Comparison of ENCODE assay signal across 8 cellular contexts in genomic region chr19:38900220-38900629, GRCh38. TPM values are rescaled to one million over a fixed set of nuclear protein-coding genes. Genes with fewer than 3 reads are reported as not detected.
A peak's percentile ranks its signal among the peaks of the same experiment; 100 is the strongest.
DNase-seq lines count a peak whose midpoint lies in the region; ATAC-seq, FAIRE-seq and TF ChIP-seq lines count a peak whose summit lies in the region.

No MANE protein-coding gene starts in this region.

- peaks cover 10% of the 10 kb centered on the region; the same call in 1 of the 2 replicates for H3K27me3 ChIP-seq in HUES64 (ENCODE audit: insufficient read depth, low read length)
- no peaks in the 10 kb centered on the region for H3K27me3 ChIP-seq in bronchial epithelial cell (ENCODE audit: control insufficient read depth, insufficient read depth, low read length)
- no peaks in the 10 kb centered on the region for H3K27me3 ChIP-seq in muscle layer of duodenum (ENCODE audit: low read depth, low read length)

- H3K36me3 ChIP-seq in HUES64 (ENCODE audit: insufficient read depth, low read length): peaks cover 6% of the 10 kb centered on the region
- H3K36me3 ChIP-seq in bronchial epithelial cell (ENCODE audit: control insufficient read depth, insufficient read depth, low read length): peaks cover 4% of the 10 kb centered on the region
- peaks cover 9 to 12% of the 10 kb centered on the region in 2 donors for H3K36me3 ChIP-seq in muscle layer of duodenum (ENCODE audit: control insufficient read depth in 1 of 2, insufficient read depth in 2 of 2, low read length in 2 of 2)

- peak overlapping the region; percentile 78 for H3K9ac ChIP-seq in HUES64 (ENCODE audit: low read depth, low read length)

- peak overlapping the region; percentile 76 for H3K4me3 ChIP-seq in AG09309 (ENCODE audit: control insufficient read depth, low read depth, low read length)
- peak overlapping the region; percentile 92 for H3K4me3 ChIP-seq in HUES64 (ENCODE audit: low read length)
- peak overlapping the region; percentile 74 for H3K4me3 ChIP-seq in bronchial epithelial cell (ENCODE audit: low read depth, low read length)
- peak overlapping the region; percentile 84 to 87 for H3K4me3 ChIP-seq in muscle layer of duodenum (ENCODE audit: low read depth in 1 of 2, low read length in 2 of 2)

- TF ChIP-seq CTCF in AG09309 (IDR thresholded peaks at IDR 0.05; ENCODE audit: control insufficient read depth, insufficient read depth, low read depth, low read length, missing control alignments) (no peak), bronchial epithelial cell (IDR thresholded peaks at IDR 0.05; ENCODE audit: insufficient read depth, low read length, severe bottlenecking) (no peak)

- peaks cover 5% of the 10 kb centered on the region; the same call in 1 of the 2 replicates for H3K4me1 ChIP-seq in HUES64 (ENCODE audit: insufficient read depth, low read length)
- peaks cover 18 to 32% of the 10 kb centered on the region in 2 donors for H3K4me1 ChIP-seq in muscle layer of duodenum (ENCODE audit: control insufficient read depth in 1 of 2, insufficient read depth in 2 of 2, low read length in 2 of 2)

- ATAC-seq in GM21526 (IDR thresholded peaks at IDR 0.05; ENCODE audit: low FRiP score, unreplicated experiment): no peak
- no peak for ATAC-seq in GM18861 (IDR thresholded peaks at IDR 0.05; ENCODE audit: unreplicated experiment)
- no peak for ATAC-seq in GM21515 (IDR thresholded peaks at IDR 0.05; ENCODE audit: unreplicated experiment)

- 0 out of 2 replicates have a peak, but pooled peaks cover 5% of the 10 kb centered on the region for H3K9me3 ChIP-seq in HUES64 (ENCODE audit: insufficient read depth, low read depth, low read length)
- no peaks in the 10 kb centered on the region for H3K9me3 ChIP-seq in muscle layer of duodenum (ENCODE audit: control insufficient read depth in 1 of 2, low read length in 2 of 2)

- WGBS in HUES64: 5% methylated on average over 7 of the region's 7 CpGs

- DNase-seq in AG09309 (ENCODE audit: low read depth) (no peak), bronchial epithelial cell (ENCODE audit: low read depth) (no peak), NCI-H1048 (lab: John Stamatoyannopoulos, UW) (no peak)

- peak overlapping the region; percentile 85 for H3K27ac ChIP-seq in HUES64 (ENCODE audit: low read depth, low read length)
- H3K27ac ChIP-seq in muscle layer of duodenum (ENCODE audit: low read length): peak overlapping the region; percentile 88

- FAIRE-seq in bronchial epithelial cell (lab: Jason Lieb, UNC): no peak

RNA-seq across cellular contexts. Expression of gene NFKBIB, which starts 0.5 kb away (rescaled TPM):
- 30.2 TPM for polyA plus RNA-seq in HUES64 (2013, experiment 1 of 2)
- 22.7 TPM for polyA plus RNA-seq in HUES64 (2013, experiment 2 of 2)
- 23.2 and 25.9 TPM in 2 replicates for total RNA-seq in bronchial epithelial cell

RNA-seq across cellular contexts. Expression of gene SIRT2, which starts 0.8 kb away (rescaled TPM):
- 5.7 TPM for polyA plus RNA-seq in HUES64 (2013, experiment 1 of 2)
- polyA plus RNA-seq in HUES64 (2013, experiment 2 of 2): 7.9 TPM
- total RNA-seq in bronchial epithelial cell: 41.3 and 44.7 TPM in 2 replicates

RNA-seq across cellular contexts. Expression of gene CCER2, which starts 11.8 kb away (rescaled TPM):
- 0.25 TPM for polyA plus RNA-seq in HUES64 (2013, experiment 1 of 2)
- polyA plus RNA-seq in HUES64 (2013, experiment 2 of 2): 0.95 TPM
- 0.13 TPM in 1 of 2 replicates, not detected in the other for total RNA-seq in bronchial epithelial cell

RNA-seq across cellular contexts. Expression of gene RINL, which starts 22.1 kb away (rescaled TPM):
- 3.3 TPM for polyA plus RNA-seq in HUES64 (2013, experiment 1 of 2)
- polyA plus RNA-seq in HUES64 (2013, experiment 2 of 2): 5.3 TPM
- 8.7 and 12.3 TPM in 2 replicates for total RNA-seq in bronchial epithelial cell

RNA-seq across cellular contexts. Expression of gene SARS2, which starts 30.3 kb away (rescaled TPM):
- 51.8 TPM for polyA plus RNA-seq in HUES64 (2013, experiment 1 of 2)
- 52.6 TPM for polyA plus RNA-seq in HUES64 (2013, experiment 2 of 2)
- total RNA-seq in bronchial epithelial cell: 5.4 and 8.2 TPM in 2 replicates
